In the genomic region with DNA sequence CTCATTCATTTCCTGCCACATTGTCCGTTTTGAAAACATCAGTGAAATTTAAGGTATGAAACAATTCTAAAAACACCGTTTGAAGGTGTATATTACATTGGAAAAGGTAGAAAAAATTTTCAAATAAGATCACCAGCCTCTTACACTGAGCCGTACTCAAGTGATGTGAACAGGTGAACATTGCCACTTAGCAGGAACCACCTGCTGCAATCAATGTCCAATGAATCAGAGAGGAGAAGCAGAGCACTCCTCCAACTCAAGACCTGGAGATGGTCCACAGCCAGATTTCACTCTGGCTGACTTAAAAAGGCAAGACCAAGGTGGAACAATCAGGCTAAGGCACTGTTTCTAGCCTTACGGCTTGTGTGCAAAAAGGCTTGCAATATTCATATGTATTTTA, we compare ENCODE assay signal across 18 cellular contexts.
DNase-seq lines count a peak whose midpoint lies in the region; ATAC-seq lines count a peak whose summit lies in the region.
"Had no signal": no experiment of that assay in that cellular context is flagged by ENCODE, and none has a peak within 500 bp of the region (broad histone marks: within the 10 kb centered on the region; RNA-seq: fewer than 3 reads in every experiment).

No MANE protein-coding gene starts in this region.

- no peak overlapping the region for H3K4me3 ChIP-seq in SJCRH30
- H3K4me3 ChIP-seq: GM23248, HAP-1, MG63, Peyer's patch had no signal

- H3K4me1 ChIP-seq in SJCRH30: peaks cover 13% of the 10 kb centered on the region
- H3K4me1 ChIP-seq: Peyer's patch had no signal

- no peaks in the 10 kb centered on the region for H3K9me3 ChIP-seq in SJCRH30 (replicated peaks)
- H3K9me3 ChIP-seq: HAP-1, MG63, Peyer's patch had no signal

- DNase-seq in NCI-H748 (lab: John Stamatoyannopoulos, UW; ENCODE audit: unreplicated experiment) (peak; percentile 18), NCI-H748 treated with DMSO at 0.1 percent for 48 hours (lab: John Stamatoyannopoulos, UW) (no peak), NCI-H1436 treated with DMSO at 0.1 percent for 48 hours (lab: John Stamatoyannopoulos, UW) (peak; percentile 58), SJCRH30 (peak; percentile 28 to 67), NCI-H1930 (lab: John Stamatoyannopoulos, UW) (no peak)
- DNase-seq in effector CD8-positive, alpha-beta T cell (lab: John Stamatoyannopoulos, UW): no peak
- DNase-seq: CD4-positive, CD25-positive, alpha-beta regulatory T cell; GM23248; Kasumi-1; MG63; NCI-H187; NCI-H2171 treated with DMSO at 0.1 percent for 48 hours; NCI-H446 treated with DMSO at 0.1 percent for 48 hours; NCI-H774; Peyer's patch; T-helper 1 cell had no signal

- H3K36me3 ChIP-seq in SJCRH30: no peaks in the 10 kb centered on the region
- H3K36me3 ChIP-seq: HAP-1, MG63, Peyer's patch had no signal

- no peak overlapping the region for H3K27ac ChIP-seq in SJCRH30
- H3K27ac ChIP-seq: GM23248, Peyer's patch had no signal

- no peak for ATAC-seq in GM19324 (IDR thresholded peaks at IDR 0.05; ENCODE audit: low FRiP score, unreplicated experiment)

- H3K27me3 ChIP-seq in SJCRH30: no peaks in the 10 kb centered on the region
- H3K27me3 ChIP-seq: MG63, Peyer's patch had no signal

Comparison
In these comparisons a context has a peak if more than half of its experiments do, and no peak if none do; other contexts are left out.
1. DNase-seq: peak in NCI-H748 (single experiment), NCI-H1436 treated with DMSO at 0.1 percent for 48 hours (single experiment) and SJCRH30 (2 of 2); none in NCI-H748 treated with DMSO at 0.1 percent for 48 hours (single experiment), NCI-H1930 (0 of 2) and effector CD8-positive, alpha-beta T cell (single experiment).